ENCODE assay signal across 11 cellular contexts in the genomic region with DNA sequence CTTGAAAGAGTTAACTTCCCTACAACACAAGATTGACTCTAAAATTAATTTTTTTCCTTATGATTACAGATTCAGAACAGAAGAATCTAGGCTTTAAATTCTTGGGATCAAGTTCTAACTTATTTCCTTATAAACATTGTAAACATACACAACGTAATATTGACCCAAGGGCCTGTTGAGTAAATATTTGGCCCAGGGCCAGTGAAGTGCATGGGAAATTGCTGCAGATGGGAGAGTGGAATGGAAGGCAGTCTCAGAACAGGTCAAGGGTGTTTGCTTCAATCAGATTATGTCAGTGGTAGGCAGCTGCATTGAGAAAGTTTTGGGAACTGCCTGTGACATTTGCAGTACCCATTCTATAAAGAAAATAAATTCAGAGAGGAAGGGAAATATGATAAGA.
DNase-seq lines count a peak whose midpoint lies in the region; ATAC-seq and TF ChIP-seq lines count a peak whose summit lies in the region.
"Had no signal": no experiment of that assay in that cellular context is flagged by ENCODE, and none has a peak within 500 bp of the region (broad histone marks: within the 10 kb centered on the region; RNA-seq: fewer than 3 reads in every experiment).

No MANE protein-coding gene starts in this region.

- no peak overlapping the region for H2AFZ ChIP-seq in GM23338

- no peaks in the 10 kb centered on the region for H3K9me3 ChIP-seq in stomach
- H3K9me3 ChIP-seq: ovary had no signal

- H3K36me3 ChIP-seq in stomach = peaks cover 0 to 12% (median 5%) of the 10 kb centered on the region in 4 donors
- H3K36me3 ChIP-seq in GM23338 (ENCODE audit: insufficient read depth) = peaks cover 21% of the 10 kb centered on the region
- H3K36me3 ChIP-seq: ovary had no signal

- WGBS in stomach, 5 donors = 15 to 33% (median 29%) methylated on average over 1 of the region's 1 CpG

- H3K9me3 Mint-ChIP-seq in glutamatergic neuron (ENCODE audit: unreplicated experiment) (no peaks in the 10 kb centered on the region), GM23338 (no peaks in the 10 kb centered on the region)

- H3K36me3 Mint-ChIP-seq in glutamatergic neuron (ENCODE audit: unreplicated experiment) (no peaks in the 10 kb centered on the region), GM23338 (ENCODE audit: low read depth) (peaks cover 32% of the 10 kb centered on the region)

- POLR2A ChIA-PET in RWPE1 (lab: Yijun Ruan, JAX; ENCODE audit: low non-redundant PET) = no interaction called here

- intact Hi-C loops in stomach (cut with DNase I; ENCODE audit: low total_unique reads) = no loop called here

- DNase-seq in HuH-7 (ENCODE audit: low spot score) = peak; percentile 73
- peak; percentile 19 for DNase-seq in RWPE1 (ENCODE audit: low spot score)
- no peak for DNase-seq in glutamatergic neuron
- DNase-seq in stomach = peak; percentile 79
- DNase-seq in GM23338 (ENCODE audit: low spot score) = no peak
- DNase-seq: activated CD4-positive, alpha-beta T cell treated with anti-CD3 and anti-CD28 coated beads, Interleukin-2, amount 50 U/mL, for 4 hours; central memory CD4-positive, alpha-beta T cell; KG1; ovary had no signal

- H3K4me1 Mint-ChIP-seq in glutamatergic neuron (ENCODE audit: low read depth, unreplicated experiment) (peaks cover 4% of the 10 kb centered on the region), GM23338 (no peaks in the 10 kb centered on the region)

- CTCF ChIA-PET in RWPE1 (lab: Yijun Ruan, JAX) = no interaction called here

- TF ChIP-seq CTCF in RWPE1 (conservative IDR thresholded peaks at IDR 0.05; ENCODE audit: low read depth) (no peak), glutamatergic neuron (IDR thresholded peaks at IDR 0.05; ENCODE audit: partially characterized antibody, unreplicated experiment) (no peak), stomach (IDR thresholded peaks at IDR 0.05) (no peak), GM23338 (conservative IDR thresholded peaks at IDR 0.05; ENCODE audit: low read depth in 2 of 2) (no peak)

- no peaks in the 10 kb centered on the region for H3K27me3 Mint-ChIP-seq in glutamatergic neuron (ENCODE audit: unreplicated experiment)
- no peaks in the 10 kb centered on the region for H3K27me3 Mint-ChIP-seq in GM23338 (ENCODE audit: insufficient read depth, low read depth, poor library complexity)

- no peaks in the 10 kb centered on the region for H4K20me1 ChIP-seq in GM23338 (replicated peaks; ENCODE audit: insufficient read depth)

- H3K27ac ChIP-seq in RWPE1 (no peak overlapping the region), stomach (peak overlapping the region in 1 of 5 donors; percentile 17), GM23338 (ENCODE audit: low read depth) (no peak overlapping the region)
- H3K27ac ChIP-seq: ovary had no signal

- H3K27me3 ChIP-seq in stomach = no peaks in the 10 kb centered on the region
- H3K27me3 ChIP-seq in GM23338 (ENCODE audit: insufficient read depth) = no peaks in the 10 kb centered on the region
- H3K27me3 ChIP-seq: ovary had no signal

- no peaks in the 10 kb centered on the region for H3K79me2 ChIP-seq in GM23338 (replicated peaks; ENCODE audit: insufficient read depth)

- H3K27ac Mint-ChIP-seq in glutamatergic neuron (ENCODE audit: unreplicated experiment) (peak overlapping the region; percentile 50), GM23338 (no peak overlapping the region)

- TF ChIP-seq EP300 in stomach (IDR thresholded peaks at IDR 0.05) = no peak

- H3F3A ChIP-seq in GM23338 (replicated peaks; ENCODE audit: low read depth) = no peaks in the 10 kb centered on the region

- no peak for TF ChIP-seq POLR2A in stomach (IDR thresholded peaks at IDR 0.05)

- no peaks in the 10 kb centered on the region for H3K9me2 ChIP-seq in GM23338 (ENCODE audit: insufficient read depth)

- ATAC-seq in GM19395 (IDR thresholded peaks at IDR 0.05; ENCODE audit: unreplicated experiment) (no peak), HG03342 (IDR thresholded peaks at IDR 0.05; ENCODE audit: unreplicated experiment) (no peak), GM23338 (no peak)

- H3K4me3 ChIP-seq in stomach (no peak overlapping the region), GM23338 (no peak overlapping the region)
- H3K4me3 ChIP-seq: ovary had no signal

- H3K4me3 Mint-ChIP-seq in glutamatergic neuron (ENCODE audit: unreplicated experiment) (no peak overlapping the region), GM23338 (no peak overlapping the region)

- no peak overlapping the region for H3K4me2 ChIP-seq in GM23338

- H3K4me1 ChIP-seq in stomach (peaks cover 0 to 20% (median 2%) of the 10 kb centered on the region in 4 donors), GM23338 (ENCODE audit: insufficient read depth) (no peaks in the 10 kb centered on the region)

TF ChIP-seq in GM23338, 12 proteins besides CTCF, POLR2A, EP300 and RAD21 (continues in another document):
- no peak for TF ChIP-seq STAT1 (IDR thresholded peaks at IDR 0.05; ENCODE audit: unreplicated experiment)
- TF ChIP-seq, protein P1, sequence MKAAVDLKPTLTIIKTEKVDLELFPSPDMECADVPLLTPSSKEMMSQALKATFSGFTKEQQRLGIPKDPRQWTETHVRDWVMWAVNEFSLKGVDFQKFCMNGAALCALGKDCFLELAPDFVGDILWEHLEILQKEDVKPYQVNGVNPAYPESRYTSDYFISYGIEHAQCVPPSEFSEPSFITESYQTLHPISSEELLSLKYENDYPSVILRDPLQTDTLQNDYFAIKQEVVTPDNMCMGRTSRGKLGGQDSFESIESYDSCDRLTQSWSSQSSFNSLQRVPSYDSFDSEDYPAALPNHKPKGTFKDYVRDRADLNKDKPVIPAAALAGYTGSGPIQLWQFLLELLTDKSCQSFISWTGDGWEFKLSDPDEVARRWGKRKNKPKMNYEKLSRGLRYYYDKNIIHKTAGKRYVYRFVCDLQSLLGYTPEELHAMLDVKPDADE (IDR thresholded peaks at IDR 0.05) = no peak
- no peak for TF ChIP-seq NANOG (IDR thresholded peaks at IDR 0.05; ENCODE audit: borderline replicate concordance)
- no peak for TF ChIP-seq JUNB (IDR thresholded peaks at IDR 0.05; ENCODE audit: unreplicated experiment)
- TF ChIP-seq, protein P2, sequence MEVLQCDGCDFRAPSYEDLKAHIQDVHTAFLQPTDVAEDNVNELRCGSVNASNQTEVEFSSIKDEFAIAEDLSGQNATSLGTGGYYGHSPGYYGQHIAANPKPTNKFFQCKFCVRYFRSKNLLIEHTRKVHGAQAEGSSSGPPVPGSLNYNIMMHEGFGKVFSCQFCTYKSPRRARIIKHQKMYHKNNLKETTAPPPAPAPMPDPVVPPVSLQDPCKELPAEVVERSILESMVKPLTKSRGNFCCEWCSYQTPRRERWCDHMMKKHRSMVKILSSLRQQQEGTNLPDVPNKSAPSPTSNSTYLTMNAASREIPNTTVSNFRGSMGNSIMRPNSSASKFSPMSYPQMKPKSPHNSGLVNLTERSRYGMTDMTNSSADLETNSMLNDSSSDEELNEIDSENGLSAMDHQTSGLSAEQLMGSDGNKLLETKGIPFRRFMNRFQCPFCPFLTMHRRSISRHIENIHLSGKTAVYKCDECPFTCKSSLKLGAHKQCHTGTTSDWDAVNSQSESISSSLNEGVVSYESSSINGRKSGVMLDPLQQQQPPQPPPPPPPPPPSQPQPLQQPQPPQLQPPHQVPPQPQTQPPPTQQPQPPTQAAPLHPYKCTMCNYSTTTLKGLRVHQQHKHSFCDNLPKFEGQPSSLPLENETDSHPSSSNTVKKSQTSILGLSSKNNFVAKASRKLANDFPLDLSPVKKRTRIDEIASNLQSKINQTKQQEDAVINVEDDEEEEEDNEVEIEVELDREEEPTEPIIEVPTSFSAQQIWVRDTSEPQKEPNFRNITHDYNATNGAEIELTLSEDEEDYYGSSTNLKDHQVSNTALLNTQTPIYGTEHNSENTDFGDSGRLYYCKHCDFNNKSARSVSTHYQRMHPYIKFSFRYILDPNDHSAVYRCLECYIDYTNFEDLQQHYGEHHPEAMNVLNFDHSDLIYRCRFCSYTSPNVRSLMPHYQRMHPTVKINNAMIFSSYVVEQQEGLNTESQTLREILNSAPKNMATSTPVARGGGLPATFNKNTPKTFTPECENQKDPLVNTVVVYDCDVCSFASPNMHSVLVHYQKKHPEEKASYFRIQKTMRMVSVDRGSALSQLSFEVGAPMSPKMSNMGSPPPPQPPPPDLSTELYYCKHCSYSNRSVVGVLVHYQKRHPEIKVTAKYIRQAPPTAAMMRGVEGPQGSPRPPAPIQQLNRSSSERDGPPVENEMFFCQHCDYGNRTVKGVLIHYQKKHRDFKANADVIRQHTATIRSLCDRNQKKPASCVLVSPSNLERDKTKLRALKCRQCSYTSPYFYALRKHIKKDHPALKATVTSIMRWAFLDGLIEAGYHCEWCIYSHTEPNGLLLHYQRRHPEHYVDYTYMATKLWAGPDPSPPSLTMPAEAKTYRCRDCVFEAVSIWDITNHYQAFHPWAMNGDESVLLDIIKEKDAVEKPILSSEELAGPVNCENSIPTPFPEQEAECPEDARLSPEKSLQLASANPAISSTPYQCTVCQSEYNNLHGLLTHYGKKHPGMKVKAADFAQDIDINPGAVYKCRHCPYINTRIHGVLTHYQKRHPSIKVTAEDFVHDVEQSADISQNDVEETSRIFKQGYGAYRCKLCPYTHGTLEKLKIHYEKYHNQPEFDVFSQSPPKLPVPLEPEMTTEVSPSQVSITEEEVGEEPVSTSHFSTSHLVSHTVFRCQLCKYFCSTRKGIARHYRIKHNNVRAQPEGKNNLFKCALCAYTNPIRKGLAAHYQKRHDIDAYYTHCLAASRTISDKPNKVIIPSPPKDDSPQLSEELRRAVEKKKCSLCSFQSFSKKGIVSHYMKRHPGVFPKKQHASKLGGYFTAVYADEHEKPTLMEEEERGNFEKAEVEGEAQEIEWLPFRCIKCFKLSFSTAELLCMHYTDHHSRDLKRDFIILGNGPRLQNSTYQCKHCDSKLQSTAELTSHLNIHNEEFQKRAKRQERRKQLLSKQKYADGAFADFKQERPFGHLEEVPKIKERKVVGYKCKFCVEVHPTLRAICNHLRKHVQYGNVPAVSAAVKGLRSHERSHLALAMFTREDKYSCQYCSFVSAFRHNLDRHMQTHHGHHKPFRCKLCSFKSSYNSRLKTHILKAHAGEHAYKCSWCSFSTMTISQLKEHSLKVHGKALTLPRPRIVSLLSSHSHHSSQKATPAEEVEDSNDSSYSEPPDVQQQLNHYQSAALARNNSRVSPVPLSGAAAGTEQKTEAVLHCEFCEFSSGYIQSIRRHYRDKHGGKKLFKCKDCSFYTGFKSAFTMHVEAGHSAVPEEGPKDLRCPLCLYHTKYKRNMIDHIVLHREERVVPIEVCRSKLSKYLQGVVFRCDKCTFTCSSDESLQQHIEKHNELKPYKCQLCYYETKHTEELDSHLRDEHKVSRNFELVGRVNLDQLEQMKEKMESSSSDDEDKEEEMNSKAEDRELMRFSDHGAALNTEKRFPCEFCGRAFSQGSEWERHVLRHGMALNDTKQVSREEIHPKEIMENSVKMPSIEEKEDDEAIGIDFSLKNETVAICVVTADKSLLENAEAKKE (CRISPR knock-in tag; IDR thresholded peaks at IDR 0.05) = no peak
- TF ChIP-seq EZH2phosphoT487 (IDR thresholded peaks at IDR 0.05; ENCODE audit: unreplicated experiment) = no peak
- no peak for TF ChIP-seq EZH2 (IDR thresholded peaks at IDR 0.05; ENCODE audit: low read depth, unreplicated experiment)
- TF ChIP-seq POLR2AphosphoS5 (IDR thresholded peaks at IDR 0.05; ENCODE audit: low read depth) = no peak

Comparison
In these comparisons a context has a peak if more than half of its experiments do, and no peak if none do; other contexts are left out.
1. DNase-seq: peak in HuH-7 (single experiment), RWPE1 (single experiment) and stomach (single experiment); none in glutamatergic neuron (single experiment) and GM23338 (single experiment).